In genomic region chr3:119382134-119382533, GRCh38 we compare ENCODE assay signal across 23 cellular contexts.
DNase-seq lines count a peak whose midpoint lies in the region; ATAC-seq, FAIRE-seq and TF ChIP-seq lines count a peak whose summit lies in the region.
"Had no signal": no experiment of that assay in that cellular context is flagged by ENCODE, and none has a peak within 500 bp of the region (broad histone marks: within the 10 kb centered on the region; RNA-seq: fewer than 3 reads in every experiment).

No MANE protein-coding gene starts in this region.

- no peak overlapping the region for H3K4me3 Mint-ChIP-seq in GM23338
- H3K4me3 Mint-ChIP-seq in stimulated activated effector memory CD8-positive, alpha-beta T cell treated with anti-CD3 and anti-CD28 coated beads, Interleukin-12 subunit alpha, Interleukin-12 subunit beta, amount 100 ng/mL, for 72 hours: no peak overlapping the region
- H3K4me3 Mint-ChIP-seq: B cell; CD4-positive, alpha-beta T cell; CD8-positive, alpha-beta T cell had no signal

- no peaks in the 10 kb centered on the region for H3K9me3 Mint-ChIP-seq in GM23338
- H3K9me3 Mint-ChIP-seq in stimulated activated effector memory CD8-positive, alpha-beta T cell treated with anti-CD3 and anti-CD28 coated beads, Interleukin-12 subunit alpha, Interleukin-12 subunit beta, amount 100 ng/mL, for 72 hours: no peaks in the 10 kb centered on the region
- H3K9me3 Mint-ChIP-seq: CD4-positive, alpha-beta T cell; CD8-positive, alpha-beta T cell had no signal

- no peaks in the 10 kb centered on the region for H3K36me3 ChIP-seq in GM23338 (ENCODE audit: insufficient read depth)
- H3K36me3 ChIP-seq in body of pancreas (replicated peaks in 1 of 2; ENCODE audit: insufficient read depth in 1 of 2, low read depth in 2 of 2): no peaks in the 10 kb centered on the region
- no peaks in the 10 kb centered on the region for H3K36me3 ChIP-seq in pancreas

- H3K27ac ChIP-seq in GM23338 (ENCODE audit: low read depth) (no peak overlapping the region; the same call in 1 of the 2 replicates), body of pancreas (peak overlapping the region in 2 of 4 donors; percentile 16 to 41), pancreas (no peak overlapping the region)
- H3K27ac ChIP-seq: 22Rv1; A549; BLaER1 treated with 17β-estradiol and CSF1 and Interleukin-3, amounts not matched to agents 10 nM and 100 nM; C4-2B had no signal

- H3K27me3 Mint-ChIP-seq in GM23338 (ENCODE audit: insufficient read depth, low read depth, poor library complexity): peaks cover 5% of the 10 kb centered on the region
- H3K27me3 Mint-ChIP-seq: B cell; CD4-positive, alpha-beta T cell had no signal

- WGBS in body of pancreas, 2 donors: 43 to 72% methylated on average over 7 of the region's 7 CpGs
- WGBS in pancreas, 2 donors: 43 to 49% methylated on average over 7 of the region's 7 CpGs

- H3K4me1 ChIP-seq in GM23338 (ENCODE audit: insufficient read depth) (no peaks in the 10 kb centered on the region), body of pancreas (peaks cover 16% of the 10 kb centered on the region), pancreas (peaks cover 0 to 6% (median 0%) of the 10 kb centered on the region in 3 donors)
- H3K4me1 ChIP-seq: A549, Caco-2 had no signal

- peaks cover 15% of the 10 kb centered on the region for H3K4me1 Mint-ChIP-seq in GM23338
- H3K4me1 Mint-ChIP-seq in stimulated activated effector memory CD8-positive, alpha-beta T cell treated with anti-CD3 and anti-CD28 coated beads, Interleukin-12 subunit alpha, Interleukin-12 subunit beta, amount 100 ng/mL, for 72 hours: no peaks in the 10 kb centered on the region

- no peak for TF ChIP-seq POLR2A in body of pancreas (IDR thresholded peaks at IDR 0.05)

- no peaks in the 10 kb centered on the region for H3K27me3 ChIP-seq in GM23338 (ENCODE audit: insufficient read depth)
- H3K27me3 ChIP-seq in body of pancreas: no peaks in the 10 kb centered on the region
- H3K27me3 ChIP-seq in pancreas: no peaks in the 10 kb centered on the region
- H3K27me3 ChIP-seq: BLaER1 treated with 17β-estradiol and CSF1 and Interleukin-3, amounts not matched to agents 10 nM and 100 nM had no signal

- H3K4me2 ChIP-seq in GM23338: no peak overlapping the region
- H3K4me2 ChIP-seq: A549; BLaER1 treated with 17β-estradiol and CSF1 and Interleukin-3, amounts not matched to agents 10 nM and 100 nM had no signal

- no peak for DNase-seq in GM23338 (ENCODE audit: low spot score)
- peak; percentile 34 to 62 (median 50) for DNase-seq in body of pancreas
- DNase-seq in pancreas: peak in 3 of 6 donors; percentile 27 to 60 (median 47)
- no peak for DNase-seq in stimulated activated effector memory CD8-positive, alpha-beta T cell treated with anti-CD3 and anti-CD28 coated beads, Interleukin-12 subunit alpha, Interleukin-12 subunit beta, amount 100 ng/mL, for 72 hours (ENCODE audit: low spot score in 2 of 2)
- no peak for DNase-seq in DMS153 (lab: John Stamatoyannopoulos, UW)
- DNase-seq: AML-193; Caco-2; Calu3; CD4-positive, alpha-beta T cell; CD8-positive, alpha-beta T cell; DMS79; DND-41; EL; GDM1 had no signal

- no peak for FAIRE-seq in pancreas (lab: Jason Lieb, UNC)
- FAIRE-seq: A549, D721Med, GM12878, GM12892, GM18507 had no signal

- H2AFZ ChIP-seq in GM23338: no peak overlapping the region

- H4K20me1 ChIP-seq in GM23338 (replicated peaks; ENCODE audit: insufficient read depth): no peaks in the 10 kb centered on the region

- no peak for ATAC-seq in GM23338
- ATAC-seq in body of pancreas: peak; percentile 75
- ATAC-seq in pancreas: peak; percentile 71 to 86 (median 82)
- no peak for ATAC-seq in stimulated activated effector memory CD8-positive, alpha-beta T cell treated with anti-CD3 and anti-CD28 coated beads, Interleukin-12 subunit alpha, Interleukin-12 subunit beta, amount 100 ng/mL, for 72 hours
- ATAC-seq: A549; CD8-positive, alpha-beta T cell; GM12878 had no signal

- no peak overlapping the region for H3K27ac Mint-ChIP-seq in GM23338
- no peak overlapping the region for H3K27ac Mint-ChIP-seq in stimulated activated effector memory CD8-positive, alpha-beta T cell treated with anti-CD3 and anti-CD28 coated beads, Interleukin-12 subunit alpha, Interleukin-12 subunit beta, amount 100 ng/mL, for 72 hours
- H3K27ac Mint-ChIP-seq: B cell; CD4-positive, alpha-beta T cell; CD8-positive, alpha-beta T cell had no signal

- no peaks in the 10 kb centered on the region for H3F3A ChIP-seq in GM23338 (replicated peaks; ENCODE audit: low read depth)

- H3K79me2 ChIP-seq in GM23338 (replicated peaks; ENCODE audit: insufficient read depth): no peaks in the 10 kb centered on the region

- no peaks in the 10 kb centered on the region for H3K36me3 Mint-ChIP-seq in GM23338 (ENCODE audit: low read depth)
- peaks cover 35% of the 10 kb centered on the region for H3K36me3 Mint-ChIP-seq in stimulated activated effector memory CD8-positive, alpha-beta T cell treated with anti-CD3 and anti-CD28 coated beads, Interleukin-12 subunit alpha, Interleukin-12 subunit beta, amount 100 ng/mL, for 72 hours

- intact Hi-C loops in body of pancreas (cut with DNase I) (no loop called here), pancreas (cut with DNase I) (no loop called here)

- H3K9me3 ChIP-seq in body of pancreas: no peaks in the 10 kb centered on the region
- H3K9me3 ChIP-seq in pancreas: no peaks in the 10 kb centered on the region
- H3K9me3 ChIP-seq: A549; BLaER1 treated with 17β-estradiol and CSF1 and Interleukin-3, amounts not matched to agents 10 nM and 100 nM; Caco-2 had no signal

- H3K4me3 ChIP-seq in GM23338: no peak overlapping the region
- no peak overlapping the region for H3K4me3 ChIP-seq in body of pancreas
- H3K4me3 ChIP-seq in pancreas: no peak overlapping the region
- H3K4me3 ChIP-seq: A549; BLaER1 treated with 17β-estradiol and CSF1 and Interleukin-3, amounts not matched to agents 10 nM and 100 nM; GM12878 had no signal

- H3K9me2 ChIP-seq in GM23338 (ENCODE audit: insufficient read depth): no peaks in the 10 kb centered on the region

- TF ChIP-seq CTCF in GM23338 (conservative IDR thresholded peaks at IDR 0.05; ENCODE audit: low read depth in 2 of 2) (peak; percentile 18 to 47; a peak in 3 of 4 replicates), body of pancreas (IDR thresholded peaks at IDR 0.05) (no peak), pancreas (IDR thresholded peaks at IDR 0.05) (no peak)

TF ChIP-seq in GM23338, 12 proteins besides CTCF, POLR2A, EP300 and RAD21 (continues in another document):
- TF ChIP-seq ETS1 (IDR thresholded peaks at IDR 0.05) (no peak), EZH2phosphoT487 (IDR thresholded peaks at IDR 0.05; ENCODE audit: unreplicated experiment) (no peak)

Comparison
In these comparisons a context has a peak if more than half of its experiments do, and no peak if none do; other contexts are left out.
1. ATAC-seq: peak in body of pancreas (single experiment) and pancreas (4 of 4); none in GM23338 (single experiment) and stimulated activated effector memory CD8-positive, alpha-beta T cell treated with anti-CD3 and anti-CD28 coated beads, Interleukin-12 subunit alpha, Interleukin-12 subunit beta, amount 100 ng/mL, for 72 hours (single experiment).
2. DNase-seq: peak in body of pancreas (4 of 4); none in GM23338 (single experiment), stimulated activated effector memory CD8-positive, alpha-beta T cell treated with anti-CD3 and anti-CD28 coated beads, Interleukin-12 subunit alpha, Interleukin-12 subunit beta, amount 100 ng/mL, for 72 hours (0 of 2) and DMS153 (single experiment).
3. CTCF ChIP-seq: peak in GM23338 (2 of 2); none in body of pancreas (0 of 7) and pancreas (0 of 4).